18 cellular contexts compared by ENCODE assay signal in the genomic region with DNA sequence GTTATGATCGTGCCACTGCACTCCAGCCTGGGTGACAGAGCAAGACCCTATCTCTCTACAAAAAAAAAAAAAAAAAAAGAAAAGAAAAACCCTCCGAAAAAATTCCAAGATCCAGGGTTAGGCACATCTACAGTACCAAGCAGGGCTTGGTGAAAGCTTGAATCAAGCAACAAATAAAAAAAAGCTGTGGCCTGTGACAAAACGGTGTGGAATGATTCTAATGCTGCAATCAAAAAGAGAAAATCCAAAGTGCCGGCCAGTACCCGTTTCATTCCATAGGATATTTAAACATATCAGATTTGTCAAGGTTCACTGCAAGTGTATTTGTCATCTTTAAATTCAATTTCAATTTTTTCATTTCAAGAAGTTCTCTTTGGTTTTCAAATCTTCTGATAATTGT. TPM values are rescaled to one million over a fixed set of nuclear protein-coding genes. Genes with fewer than 3 reads are reported as not detected.
A peak's percentile ranks its signal among the peaks of the same experiment; 100 is the strongest.
DNase-seq lines count a peak whose midpoint lies in the region; ATAC-seq and TF ChIP-seq lines count a peak whose summit lies in the region.
"Had no signal": no experiment of that assay in that cellular context is flagged by ENCODE, and none has a peak within 500 bp of the region (broad histone marks: within the 10 kb centered on the region; RNA-seq: fewer than 3 reads in every experiment).

No MANE protein-coding gene starts in this region.

- ATAC-seq in sciatic nerve: peak; percentile 49
- no peak for ATAC-seq in GM19035 (IDR thresholded peaks at IDR 0.05; ENCODE audit: unreplicated experiment)
- ATAC-seq in activated CD8-positive, alpha-beta T cell treated with anti-CD3 and anti-CD28 coated beads, Interleukin-2, amount 10 ng/mL, durations not matched to agents 7 days and 5 days: no peak

- H3K27ac ChIP-seq in RWPE1 (no peak overlapping the region), esophagus muscularis mucosa (replicated peaks in 1 of 4) (peak overlapping the region; percentile 53 to 71 (median 68)), A673 (ENCODE audit: low read depth, low read length, poor library complexity, severe bottlenecking) (no peak overlapping the region)
- H3K27ac ChIP-seq: colonic mucosa, suprapubic skin, VCaP had no signal

- TF ChIP-seq CTCF in RWPE1 (conservative IDR thresholded peaks at IDR 0.05; ENCODE audit: low read depth) (no peak), esophagus muscularis mucosa (IDR thresholded peaks at IDR 0.05) (no peak), A673 (conservative IDR thresholded peaks at IDR 0.05; ENCODE audit: low read depth, low read length) (no peak)

- no peak for TF ChIP-seq EP300 in esophagus muscularis mucosa (IDR thresholded peaks at IDR 0.05)

- POLR2A ChIA-PET in RWPE1 (lab: Yijun Ruan, JAX; ENCODE audit: low non-redundant PET): no interaction called here
- POLR2A ChIA-PET in activated CD8-positive, alpha-beta T cell treated with anti-CD3 and anti-CD28 coated beads, Interleukin-2, amount 10 ng/mL, durations not matched to agents 7 days and 5 days (lab: Charles Lee): no interaction called here
- POLR2A ChIA-PET in A673 (lab: Charles Lee; ENCODE audit: low non-redundant PET): no interaction called here

- WGBS in esophagus muscularis mucosa: 81% methylated on average over 5 of the region's 5 CpGs

- no peaks in the 10 kb centered on the region for H3K27me3 Mint-ChIP-seq in activated CD8-positive, alpha-beta T cell treated with anti-CD3 and anti-CD28 coated beads, Interleukin-2, amount 10 ng/mL, durations not matched to agents 7 days and 5 days (ENCODE audit: low read depth)

- no peak overlapping the region for H3K27ac Mint-ChIP-seq in activated CD8-positive, alpha-beta T cell treated with anti-CD3 and anti-CD28 coated beads, Interleukin-2, amount 10 ng/mL, durations not matched to agents 7 days and 5 days
- H3K27ac Mint-ChIP-seq: T-helper 1 cell treated with Interleukin-12 subunit alpha and Interleukin-12 subunit beta and Interleukin-4 antibody, amounts not matched to agents 30 μg/mL and 1 μg/mL, for 36 hours had no signal

- H3K4me3 ChIP-seq in esophagus muscularis mucosa (no peak overlapping the region), A673 (ENCODE audit: low read depth, low read length, poor library complexity, severe bottlenecking) (no peak overlapping the region)
- H3K4me3 ChIP-seq: colonic mucosa, suprapubic skin had no signal

- no peaks in the 10 kb centered on the region for H3K9me3 Mint-ChIP-seq in activated CD8-positive, alpha-beta T cell treated with anti-CD3 and anti-CD28 coated beads, Interleukin-2, amount 10 ng/mL, durations not matched to agents 7 days and 5 days (ENCODE audit: insufficient read depth)
- H3K9me3 Mint-ChIP-seq: T-helper 1 cell treated with Interleukin-12 subunit alpha and Interleukin-12 subunit beta and Interleukin-4 antibody, amounts not matched to agents 30 μg/mL and 1 μg/mL, for 36 hours had no signal

- TF ChIP-seq POLR2A in esophagus muscularis mucosa (IDR thresholded peaks at IDR 0.05; ENCODE audit: low read depth): no peak

- H3K4me1 ChIP-seq in esophagus muscularis mucosa (peaks cover 0 to 34% (median 25%) of the 10 kb centered on the region in 4 donors), A673 (ENCODE audit: insufficient read depth, low read length, poor library complexity, severe bottlenecking) (no peaks in the 10 kb centered on the region)
- H3K4me1 ChIP-seq: colonic mucosa had no signal

- intact Hi-C loops in esophagus muscularis mucosa (cut with DNase I): no loop called here
- intact Hi-C loops in sciatic nerve (cut with DNase I): no loop called here
- intact Hi-C loops in A673 (cut with micrococcal nuclease; ENCODE audit: unreplicated experiment): no loop called here

- peak; percentile 11 for DNase-seq in Daoy (ENCODE audit: low read depth)
- peak; percentile 24 for DNase-seq in RWPE1 (ENCODE audit: low spot score)
- DNase-seq in esophagus muscularis mucosa (ENCODE audit: extremely low spot score): no peak
- DNase-seq in sciatic nerve (ENCODE audit: low spot score): no peak
- DNase-seq in OCI-M1 (lab: John Stamatoyannopoulos, UW): no peak
- DNase-seq in activated CD8-positive, alpha-beta T cell treated with anti-CD3 and anti-CD28 coated beads, Interleukin-2, amount 10 ng/mL, durations not matched to agents 7 days and 5 days: no peak
- DNase-seq in A673 (ENCODE audit: low spot score): no peak
- DNase-seq: activated CD4-positive, alpha-beta T cell treated with anti-CD3 and anti-CD28 coated beads, Interleukin-2, amount 50 U/mL, for 4 hours; colonic mucosa; Kasumi-1; NCI-H1105 treated with DMSO at 0.1 percent for 48 hours; NCI-H2107; NCI-H524 treated with DMSO at 0.1 percent for 48 hours; SHP77 had no signal

- H3K4me3 Mint-ChIP-seq in activated CD8-positive, alpha-beta T cell treated with anti-CD3 and anti-CD28 coated beads, Interleukin-2, amount 10 ng/mL, durations not matched to agents 7 days and 5 days: no peak overlapping the region
- H3K4me3 Mint-ChIP-seq: T-helper 1 cell treated with Interleukin-12 subunit alpha and Interleukin-12 subunit beta and Interleukin-4 antibody, amounts not matched to agents 30 μg/mL and 1 μg/mL, for 36 hours had no signal

- peaks cover 7% of the 10 kb centered on the region for H3K36me3 Mint-ChIP-seq in activated CD8-positive, alpha-beta T cell treated with anti-CD3 and anti-CD28 coated beads, Interleukin-2, amount 10 ng/mL, durations not matched to agents 7 days and 5 days (ENCODE audit: low read depth)

- CTCF ChIA-PET in RWPE1 (lab: Yijun Ruan, JAX) (no interaction called here), A673 (lab: Charles Lee) (no interaction called here)
- CTCF ChIA-PET in activated CD8-positive, alpha-beta T cell treated with anti-CD3 and anti-CD28 coated beads, Interleukin-2, amount 10 ng/mL, durations not matched to agents 7 days and 5 days (lab: Charles Lee): no interaction called here

- H3K36me3 ChIP-seq in esophagus muscularis mucosa (peaks cover 0 to 15% (median 7%) of the 10 kb centered on the region in 4 donors), A673 (ENCODE audit: insufficient read depth, low read length, poor library complexity, severe bottlenecking) (peaks cover 4% of the 10 kb centered on the region)
- H3K36me3 ChIP-seq: colonic mucosa, suprapubic skin had no signal

- BruUV-seq in A673 (replicated peaks; lab: Mats Ljungman, UMichigan): no TSS peak

- H3K27me3 ChIP-seq in esophagus muscularis mucosa (no peaks in the 10 kb centered on the region), A673 (replicated peaks; ENCODE audit: insufficient read depth, low read depth, low read length, poor library complexity) (no peaks in the 10 kb centered on the region)
- H3K27me3 ChIP-seq: colonic mucosa, suprapubic skin had no signal

- no peaks in the 10 kb centered on the region for H3K9me3 ChIP-seq in esophagus muscularis mucosa
- H3K9me3 ChIP-seq in A673 (ENCODE audit: low read depth, low read length, poor library complexity, severe bottlenecking): no peaks in the 10 kb centered on the region
- H3K9me3 ChIP-seq: colonic mucosa, suprapubic skin had no signal

- H3K4me1 Mint-ChIP-seq in activated CD8-positive, alpha-beta T cell treated with anti-CD3 and anti-CD28 coated beads, Interleukin-2, amount 10 ng/mL, durations not matched to agents 7 days and 5 days (ENCODE audit: low read depth): peaks cover 2% of the 10 kb centered on the region

RNA-seq across cellular contexts. Expression of a gene that starts 20.5 kb away (rescaled TPM):
- 17.5 and 19.2 TPM in 2 replicates for total RNA-seq in Daoy (2014; rRNA removed; shearing (Covaris generic))
- 10 to 100 TPM; 30.5 to 40.3 (median 30.9) TPM for total RNA-seq in esophagus muscularis mucosa
- total RNA-seq in sciatic nerve: 16.0 TPM
- 10 to 100 TPM; 15.6 to 17.2 TPM for total RNA-seq in activated CD8-positive, alpha-beta T cell treated with anti-CD3 and anti-CD28 coated beads, Interleukin-2, amount 10 ng/mL, durations not matched to agents 7 days and 5 days
- 29.4 and 33.8 TPM in 2 replicates for total RNA-seq in A673 (2021)

RNA-seq across cellular contexts. Expression of a gene that starts 20.7 kb away (rescaled TPM):
- total RNA-seq in Daoy (2014; rRNA removed; shearing (Covaris generic)): 19.1 and 24.1 TPM in 2 replicates
- 10 to 100 TPM; 35.6 to 42.8 (median 39.7) TPM for total RNA-seq in esophagus muscularis mucosa
- 41.8 TPM for total RNA-seq in sciatic nerve
- 10 to 100 TPM; 26.5 to 29.9 TPM for total RNA-seq in activated CD8-positive, alpha-beta T cell treated with anti-CD3 and anti-CD28 coated beads, Interleukin-2, amount 10 ng/mL, durations not matched to agents 7 days and 5 days
- total RNA-seq in A673 (2021): 29.1 and 30.0 TPM in 2 replicates

Comparison
In these comparisons a context has a peak if more than half of its experiments do, and no peak if none do; other contexts are left out.
1. DNase-seq: peak in Daoy (single experiment) and RWPE1 (single experiment); none in esophagus muscularis mucosa (single experiment), sciatic nerve (single experiment), OCI-M1 (single experiment), activated CD8-positive, alpha-beta T cell treated with anti-CD3 and anti-CD28 coated beads, Interleukin-2, amount 10 ng/mL, durations not matched to agents 7 days and 5 days (single experiment) and A673 (single experiment).
2. H3K27ac ChIP-seq: peak in esophagus muscularis mucosa (4 of 4); none in RWPE1 (single experiment) and A673 (single experiment).